In genomic region chr2:28391564-28392296, GRCh38 we compare ENCODE assay signal across 8 cellular contexts. TPM values are rescaled to one million over a fixed set of nuclear protein-coding genes. Genes with fewer than 3 reads are reported as not detected.
DNase-seq lines count a peak whose midpoint lies in the region; ATAC-seq and TF ChIP-seq lines count a peak whose summit lies in the region.

No MANE protein-coding gene starts in this region.

- peak overlapping the region; percentile 72 to 97 (median 85) for H3K4me3 ChIP-seq in stomach

- H3K9me3 ChIP-seq in stomach = no peaks in the 10 kb centered on the region

- H3K27me3 Mint-ChIP-seq in CD14-positive monocyte (ENCODE audit: low read depth in 3 of 3) = peaks cover 1 to 5% (median 3%) of the 10 kb centered on the region in 3 donors

- intact Hi-C loops in CD14-positive monocyte (cut with micrococcal nuclease) = loop anchor here (2.0 to 10.0 kb wide), 8 partner anchors 15 to 684 kb away; partner anchors contain the start of genes BABAM2 (in 2 of the 2) and RBKS (in 2 of the 2)
- intact Hi-C loops in stomach (cut with DNase I; ENCODE audit: low total_unique reads) = no loop called here

- H3K27me3 ChIP-seq in stomach = no peaks in the 10 kb centered on the region

- peaks cover 16% of the 10 kb centered on the region for H3K4me1 Mint-ChIP-seq in CD14-positive monocyte

- H3K27ac Mint-ChIP-seq in CD14-positive monocyte = peak overlapping the region in 6 of 7 donors; percentile 94 to 99 (median 98)

- H3K4me1 ChIP-seq in stomach = peaks cover 8 to 24% (median 15%) of the 10 kb centered on the region in 4 donors

- H3K9me3 Mint-ChIP-seq in CD14-positive monocyte = peaks cover 0 to 16% (median 0%) of the 10 kb centered on the region in 7 donors

- peaks cover 0 to 5% (median 0%) of the 10 kb centered on the region in 4 donors for H3K36me3 ChIP-seq in stomach

- DNase-seq in CD14-positive monocyte (ENCODE audit: low spot score) (peak; percentile 89), NOMO-1 (lab: John Stamatoyannopoulos, UW; ENCODE audit: unreplicated experiment in 2 of 2) (peak; percentile 87), epithelial cell of prostate (ENCODE audit: low read depth, low spot score) (peak; percentile 56), mucosa of gallbladder (ENCODE audit: low spot score) (peak; percentile 93), stomach (peak; percentile 93)
- DNase-seq in activated CD8-positive, alpha-beta memory T cell treated with anti-CD3 and anti-CD28 coated beads, Interleukin-2, amount 50 U/mL, for 48 hours = peak; percentile 88

- TF ChIP-seq CTCF in CD14-positive monocyte (IDR thresholded peaks at IDR 0.05) = peak; percentile 8
- TF ChIP-seq CTCF in stomach (IDR thresholded peaks at IDR 0.05) = no peak

- WGBS in stomach, 5 donors = 0 to 1% (median 0%) methylated on average over 55 to 70 of the region's 70 CpGs

- ATAC-seq in GM19351 (IDR thresholded peaks at IDR 0.05; ENCODE audit: unreplicated experiment) (peak; percentile 29), HG03439 (IDR thresholded peaks at IDR 0.05; ENCODE audit: unreplicated experiment) (peak; percentile 38)

- peak; percentile 28 for TF ChIP-seq EP300 in stomach (IDR thresholded peaks at IDR 0.05)

- peaks cover 5 to 6% of the 10 kb centered on the region in 2 donors for H3K36me3 Mint-ChIP-seq in CD14-positive monocyte

- peak overlapping the region; percentile 99 for H3K27ac ChIP-seq in epithelial cell of prostate
- H3K27ac ChIP-seq in stomach = peak overlapping the region; percentile 98 to 100 (median 99)

- peak in 2 of 4 donors; percentile 23 to 47 for TF ChIP-seq POLR2A in stomach (IDR thresholded peaks at IDR 0.05)

- peak overlapping the region; percentile 90 to 92 for H3K4me3 Mint-ChIP-seq in CD14-positive monocyte

RNA-seq across cellular contexts. Expression of gene FOSL2, which starts 0.9 kb away (rescaled TPM):
- polyA plus RNA-seq in CD14-positive monocyte (10 to 100 TPM; 24.8 to 28.6 TPM), stomach (10 to 100 TPM; 24.4 to 40.8 (median 27.6) TPM)
- total RNA-seq in mucosa of gallbladder (162 TPM), stomach (100 to 1,000 TPM in 3 of 5 donors, 10 to 100 TPM in 2; 50.1 to 227 (median 113) TPM)

Comparison
In these comparisons a context has a peak if more than half of its experiments do, and no peak if none do; other contexts are left out.
1. Peak in every context shown above with its lines: DNase-seq, ATAC-seq, H3K4me3 ChIP-seq and H3K27ac ChIP-seq.